In the genomic region with DNA sequence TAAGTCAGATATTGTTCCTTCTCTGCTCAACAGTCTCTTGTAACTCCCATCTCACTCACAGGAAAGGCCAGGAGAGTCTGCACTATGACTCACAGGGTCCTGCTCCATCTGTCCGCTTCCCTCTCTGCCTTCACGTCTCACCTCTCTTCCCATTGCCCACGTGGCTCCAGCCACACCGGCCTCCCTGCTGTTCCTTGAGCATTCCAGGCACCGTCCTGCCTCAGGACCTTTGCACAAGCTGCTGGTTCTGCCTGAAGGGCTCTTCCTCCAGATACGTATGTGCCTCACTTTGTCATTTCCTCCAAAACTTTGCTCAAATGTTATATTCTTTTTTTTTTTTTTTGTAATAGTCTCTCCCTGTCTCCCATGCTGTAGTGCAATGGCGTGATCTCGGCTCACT, we compare ENCODE assay signal across 11 cellular contexts. TPM values are rescaled to one million over a fixed set of nuclear protein-coding genes. Genes with fewer than 3 reads are reported as not detected.
DNase-seq lines count a peak whose midpoint lies in the region; ATAC-seq, FAIRE-seq and TF ChIP-seq lines count a peak whose summit lies in the region.
"Not testable (repeated sequence)": the region's sequence is repeated elsewhere in the genome, so short reads cannot be mapped to it uniquely, and the experiment has no call there.
"Had no signal": no experiment of that assay in that cellular context is flagged by ENCODE, and none has a peak within 500 bp of the region (broad histone marks: within the 10 kb centered on the region; RNA-seq: fewer than 3 reads in every experiment).

No MANE protein-coding gene starts in this region.

- H3K79me2 ChIP-seq in GM12878 (ENCODE audit: control insufficient read depth, insufficient read depth, low read length); H1 (ENCODE audit: control insufficient read depth in 1 of 2, insufficient read depth in 2 of 2, low read length in 2 of 2); keratinocyte (ENCODE audit: control insufficient read depth, insufficient read depth, low read length): not testable (repeated sequence)

- H3K9me1 ChIP-seq in keratinocyte (ENCODE audit: control insufficient read depth, extremely low read depth, insufficient read depth, low read length): not testable (repeated sequence)

- peak; percentile 42; the same call in 2 of the 3 replicates for ATAC-seq in RWPE2 (ENCODE audit: low read depth)
- ATAC-seq in GM12878: not testable (repeated sequence)

- not testable (repeated sequence) for H4K8ac ChIP-seq in H1 (ENCODE audit: extremely low read depth, insufficient read depth, low read length)

- not testable (repeated sequence) for H3K9me3 ChIP-seq in HEK293 (ENCODE audit: control insufficient read depth, insufficient read depth, low read depth, low read length); RWPE2 (ENCODE audit: severe bottlenecking); GM12878 (replicated peaks; ENCODE audit: control insufficient read depth, insufficient read depth, low read length); H1 (ENCODE audit: insufficient read depth in 2 of 2, low read depth in 1 of 2, low read length in 1 of 2); keratinocyte (ENCODE audit: control insufficient read depth, low read depth, low read length)

- H3K79me1 ChIP-seq in H1 (ENCODE audit: low read depth, low read length): not testable (repeated sequence)

- H2BK5ac ChIP-seq in H1 (ENCODE audit: low read depth, low read length): not testable (repeated sequence)

- H3K4me1 ChIP-seq in HEK293 (ENCODE audit: control insufficient read depth, insufficient read depth, low read length); RWPE2 (ENCODE audit: insufficient read depth, poor library complexity, severe bottlenecking); GM12878 (ENCODE audit: control insufficient read depth, insufficient read depth, low read length); H1 (replicated peaks in 1 of 4; ENCODE audit: control insufficient read depth in 3 of 4, insufficient read depth in 4 of 4, low read length in 3 of 4); keratinocyte (ENCODE audit: control insufficient read depth, extremely low read depth, insufficient read depth, low read length): not testable (repeated sequence)

- not testable (repeated sequence) for H3K27ac ChIP-seq in HEK293 (ENCODE audit: extremely low read depth, low read depth, low read length); RWPE2 (ENCODE audit: poor library complexity, severe bottlenecking); GM12878 (ENCODE audit: control insufficient read depth, insufficient read depth); H1 (ENCODE audit: low read depth, low read length); keratinocyte (ENCODE audit: control insufficient read depth, insufficient read depth, low read length)

- not testable (repeated sequence) for H4K91ac ChIP-seq in H1 (replicated peaks; ENCODE audit: insufficient read length, low read length)

- H3K4ac ChIP-seq in H1 (replicated peaks; ENCODE audit: insufficient read length, low read depth, low read length): not testable (repeated sequence)

- H2AK5ac ChIP-seq in H1 (ENCODE audit: low read depth, low read length): not testable (repeated sequence)

- POLR2A ChIA-PET in HEK293 (lab: Yijun Ruan, JAX): not testable (repeated sequence)
- POLR2A ChIA-PET in GM12878 (lab: Charles Lee): interaction anchor here (0.5 to 0.7 kb wide), 2 partner anchors 84 to 221 kb away, joined by 3 to 6 read pairs; no protein-coding TSS in a partner anchor
- POLR2A ChIA-PET in H1 (lab: Charles Lee; ENCODE audit: partially characterized antibody): interaction anchor here (0.8 kb wide), 1 partner anchor 15 kb away, joined by 3 read pairs; no protein-coding TSS in a partner anchor

- H3K4me2 ChIP-seq in GM12878 (ENCODE audit: control insufficient read depth, insufficient read depth); H1 (ENCODE audit: insufficient read depth in 1 of 2, low read depth in 2 of 2, low read length in 2 of 2); keratinocyte (ENCODE audit: control insufficient read depth, extremely low read depth, insufficient read depth, low read depth, low read length): not testable (repeated sequence)

- H3K56ac ChIP-seq in H1 (replicated peaks; ENCODE audit: insufficient read length, low read depth, low read length): not testable (repeated sequence)

- H2BK20ac ChIP-seq in H1 (ENCODE audit: low read length): not testable (repeated sequence)

- H3K4me3 ChIP-seq in HEK293 (ENCODE audit: low read depth, low read length); RWPE2 (ENCODE audit: severe bottlenecking); GM12878; H1 (ENCODE audit: extremely low read depth in 1 of 4, insufficient read depth in 2 of 4, low read depth in 3 of 4, low read length in 4 of 4); keratinocyte (ENCODE audit: control insufficient read depth in 2 of 3, extremely low read depth in 1 of 3, insufficient read depth in 2 of 3, low read depth in 1 of 3, low read length in 3 of 3): not testable (repeated sequence)

- H3K36me3 ChIP-seq in HEK293 (ENCODE audit: control insufficient read depth in 2 of 2, insufficient read depth in 1 of 2, low read length in 2 of 2); RWPE2 (ENCODE audit: low read depth); GM12878 (ENCODE audit: control insufficient read depth in 2 of 2, insufficient read depth in 2 of 2, low read length in 1 of 2); H1 (ENCODE audit: control insufficient read depth in 2 of 4, insufficient read depth in 4 of 4, low read length in 3 of 4); keratinocyte (ENCODE audit: control insufficient read depth in 2 of 2, extremely low read depth in 1 of 2, insufficient read depth in 2 of 2, low read length in 2 of 2): not testable (repeated sequence)

- H2BK120ac ChIP-seq in H1 (replicated peaks; ENCODE audit: low read depth, low read length): not testable (repeated sequence)

- not testable (repeated sequence) for H4K5ac ChIP-seq in H1 (ENCODE audit: insufficient read length, low read depth, low read length)

- FAIRE-seq in GM12878 (lab: Jason Lieb, UNC): peak; percentile 65
- peak; percentile 62 for FAIRE-seq in H1 (lab: Jason Lieb, UNC)
- FAIRE-seq in keratinocyte (lab: Jason Lieb, UNC): peak; percentile 58

- not testable (repeated sequence) for H3K14ac ChIP-seq in H1 (ENCODE audit: insufficient read length)

- not testable (repeated sequence) for TF ChIP-seq EP300 in GM12878 (IDR thresholded peaks at IDR 0.05; ENCODE audit: borderline replicate concordance in 1 of 2, control insufficient read depth in 1 of 2, low read depth in 2 of 2, low read length in 2 of 2); H1 (IDR thresholded peaks at IDR 0.05; ENCODE audit: borderline replicate concordance in 1 of 2, low read depth in 2 of 2, low read length in 2 of 2)

- RAD21 ChIA-PET in GM12878 (lab: Charles Lee; ENCODE audit: unreplicated experiment): not testable (repeated sequence)

- not testable (repeated sequence) for H3K9ac ChIP-seq in GM12878 (ENCODE audit: control insufficient read depth, insufficient read depth, low read length); H1 (replicated peaks in 1 of 4; ENCODE audit: extremely low read depth in 1 of 4, low read depth in 3 of 4, low read length in 3 of 4); keratinocyte (ENCODE audit: control insufficient read depth, extremely low read depth, insufficient read depth, low read length)

- H3K18ac ChIP-seq in H1 (ENCODE audit: extremely low read depth, low read length): not testable (repeated sequence)

- 39% methylated on average over 8 of the region's 8 CpGs for WGBS in GM12878 (ENCODE audit: insufficient coverage, insufficient replicate concordance, low lambda C conversion rate, missing lambda C conversion rate)
- WGBS in H1 (ENCODE audit: extremely low coverage in 1 of 2, insufficient coverage in 1 of 2, insufficient read length in 1 of 2, insufficient replicate concordance in 2 of 2, low coverage in 1 of 2, low lambda C conversion rate in 2 of 2, missing lambda C conversion rate in 1 of 2), 2 experiments: 80% methylated on average over 8 of the region's 8 CpGs; no CpG with 5 or more reads in 1 of the 2 experiments

- in situ Hi-C loops in GM12878 (cut with MboI): not testable (repeated sequence)

- H4K20me1 ChIP-seq in GM12878 (ENCODE audit: control insufficient read depth, insufficient read depth); H1 (replicated peaks in 1 of 2; ENCODE audit: control insufficient read depth in 1 of 2, insufficient read depth in 2 of 2, low read length in 2 of 2); keratinocyte (ENCODE audit: control insufficient read depth, extremely low read depth, insufficient read depth, low read length): not testable (repeated sequence)

- peak; percentile 23 for DNase-seq in ELF-1 (ENCODE audit: low read depth, low spot score)
- not testable (repeated sequence) for DNase-seq in RWPE2 (ENCODE audit: low spot score); GM12878 (ENCODE audit: low read depth, low spot score); H1 (ENCODE audit: low read depth in 1 of 2, low spot score in 2 of 2); keratinocyte (ENCODE audit: low read depth, low spot score)

- not testable (repeated sequence) for H3K23ac ChIP-seq in H1 (ENCODE audit: insufficient read length)

- not testable (repeated sequence) for BruUV-seq in GM12878 (replicated peaks; lab: Mats Ljungman, UMichigan)

- TF ChIP-seq POLR2A in GM12878 (IDR thresholded peaks at IDR 0.05; ENCODE audit: low read depth, low read length); H1 (IDR thresholded peaks at IDR 0.05; ENCODE audit: control extremely low read depth in 1 of 2, low read depth in 2 of 2, low read length in 2 of 2): not testable (repeated sequence)

- H3K27me3 ChIP-seq in RWPE2 (ENCODE audit: insufficient read depth, poor library complexity, severe bottlenecking); GM12878 (replicated peaks in 1 of 2; ENCODE audit: control insufficient read depth in 2 of 2, insufficient read depth in 2 of 2, low read length in 1 of 2); H1 (replicated peaks in 1 of 4; ENCODE audit: control insufficient read depth in 3 of 4, extremely low read depth in 1 of 4, insufficient read depth in 3 of 4, low read length in 3 of 4); keratinocyte (ENCODE audit: control insufficient read depth, extremely low read depth, insufficient read depth, low read length): not testable (repeated sequence)

- not testable (repeated sequence) for TF ChIP-seq RAD21 in GM12878 (IDR thresholded peaks at IDR 0.05; ENCODE audit: insufficient read depth, low read depth, low read length); H1 (IDR thresholded peaks at IDR 0.05 in 1 of 2, conservative IDR thresholded peaks at IDR 0.05 in 1 of 2; ENCODE audit: low read depth in 2 of 2, low read length in 2 of 2)

- dilution Hi-C loops in keratinocyte (cut with MboI; ENCODE audit: extremely low pct_ligation_motif_present, low sequenced_read_pairs): not testable (repeated sequence)

- intact Hi-C loops in GM12878 (cut with micrococcal nuclease; ENCODE audit: unreplicated experiment): not testable (repeated sequence)

- TF ChIP-seq CTCF in HEK293 (tag by site-specific recombination; IDR thresholded peaks at IDR 0.05); RWPE2 (IDR thresholded peaks at IDR 0.05; ENCODE audit: poor library complexity, severe bottlenecking); GM12878 (IDR thresholded peaks at IDR 0.05 in 2 of 3, conservative IDR thresholded peaks at IDR 0.05 in 1 of 3; ENCODE audit: control insufficient read depth in 2 of 3, extremely low read depth in 1 of 3, insufficient read depth in 1 of 3, low read depth in 3 of 3, low read length in 3 of 3); H1 (IDR thresholded peaks at IDR 0.05; ENCODE audit: control extremely low read depth in 1 of 3, insufficient read depth in 1 of 3, low read depth in 1 of 3, low read length in 3 of 3); keratinocyte (optimal IDR thresholded peaks at IDR 0.05 in 1 of 3, IDR thresholded peaks at IDR 0.05 in 1 of 3, conservative IDR thresholded peaks at IDR 0.05 in 1 of 3; ENCODE audit: extremely low read depth in 1 of 3, insufficient read depth in 2 of 3, low read length in 3 of 3): not testable (repeated sequence)

- H2BK15ac ChIP-seq in H1 (ENCODE audit: low read length): not testable (repeated sequence)

- CTCF ChIA-PET in HEK293 (lab: Yijun Ruan, JAX) (interaction anchor here (0.5 kb wide), 1 partner anchor 37 kb away, joined by 5 read pairs; no protein-coding TSS in a partner anchor), H1 (lab: Charles Lee; ENCODE audit: partially characterized antibody) (interaction anchor here (0.9 kb wide), 1 partner anchor 27 kb away, joined by 5 read pairs; no protein-coding TSS in a partner anchor)
- CTCF ChIA-PET in GM12878 (lab: Yijun Ruan, JAX): not testable (repeated sequence)

- H2BK12ac ChIP-seq in H1 (ENCODE audit: low read depth, low read length): not testable (repeated sequence)

- SMC1A ChIA-PET in GM12878 (lab: Charles Lee; ENCODE audit: uncharacterized antibody, unreplicated experiment): not testable (repeated sequence)

- not testable (repeated sequence) for H2AFZ ChIP-seq in GM12878 (ENCODE audit: control insufficient read depth, low read depth, low read length); H1 (ENCODE audit: low read length); keratinocyte (ENCODE audit: control insufficient read depth, low read length)

- not testable (repeated sequence) for H3K23me2 ChIP-seq in H1 (ENCODE audit: low read depth, low read length)

RNA-seq across cellular contexts. Expression of a gene that starts 14.0 kb away (rescaled TPM):
- not detected in 2 replicates for total RNA-seq in GM12878 (2013; cell fraction: nucleolus; rRNA removed)
- total RNA-seq in GM12878 (2014; rRNA removed): not detected in 2 replicates
- total RNA-seq in GM12878 (2014; rRNA removed; fragmentation: Illumina TruSeq; extraction: Trizol): not detected in 2 replicates
- total RNA-seq in GM12878 (2021): not detected in 2 replicates
- not detected for polyA plus RNA-seq in GM12878 (2011; ENCODE audit: low read depth)
- not detected in 2 replicates for polyA plus RNA-seq in GM12878 (2011; rRNA removed)
- not detected in 2 replicates for polyA plus RNA-seq in GM12878 (2011; cell fraction: cytosol; rRNA removed)
- polyA plus RNA-seq in GM12878 (2011; cell fraction: nucleus; rRNA removed): not detected in 2 replicates
- polyA plus RNA-seq in GM12878 (2012): not detected in 2 replicates
- not detected in 2 replicates for polyA plus RNA-seq in GM12878 (2014; fragmentation: Illumina TruSeq; extraction: Trizol)
- polyA plus RNA-seq in GM12878 (2014; fragmentation: Nextera tagmentation; extraction: Ambion mirVana): not detected
- polyA plus RNA-seq in GM12878 (2014; rRNA removed): not detected in 2 replicates
- polyA plus RNA-seq in GM12878 (2016; fragmentation: Nextera tagmentation; extraction: Ambion mirVana): not detected
- polyA minus RNA-seq in GM12878 (2011; rRNA and poly(A)+ RNA removed): not detected in 2 replicates
- not detected in 2 replicates for polyA minus RNA-seq in GM12878 (2011; cell fraction: cytosol; rRNA and poly(A)+ RNA removed)
- not detected in 2 replicates for polyA minus RNA-seq in GM12878 (2011; cell fraction: nucleus; rRNA and poly(A)+ RNA removed)
- total RNA-seq in H1 (2021; fragmentation: NEBNext Ultra II Directional; extraction: Animal tissue kit (Norgen Biotek cat#: 25700)): not detected in 2 replicates
- not detected in 2 replicates for polyA plus RNA-seq in H1 (2011; rRNA removed)
- polyA plus RNA-seq in H1 (2011; cell fraction: cytosol; rRNA removed): not detected
- not detected for polyA plus RNA-seq in H1 (2011; cell fraction: nucleus; rRNA removed)
- not detected in 4 replicates for polyA plus RNA-seq in H1 (2012, experiment 1 of 2)
- not detected for polyA plus RNA-seq in H1 (2012, experiment 2 of 2)
- polyA plus RNA-seq in H1 (2013, experiment 1 of 2): not detected
- polyA plus RNA-seq in H1 (2013, experiment 2 of 2): not detected
- not detected in 2 replicates for polyA minus RNA-seq in H1 (2011; rRNA and poly(A)+ RNA removed)
- not detected for polyA minus RNA-seq in H1 (2011; cell fraction: cytosol; rRNA and poly(A)+ RNA removed)
- polyA minus RNA-seq in H1 (2011; cell fraction: nucleus; rRNA and poly(A)+ RNA removed): not detected
- not detected in 3 replicates for polyA plus RNA-seq in keratinocyte
- not detected for polyA plus RNA-seq in keratinocyte (2011; ENCODE audit: low read depth)
- polyA plus RNA-seq in keratinocyte (2011; cell fraction: cytosol; rRNA removed): not detected in 2 replicates
- not detected in 2 replicates for polyA plus RNA-seq in keratinocyte (2011; cell fraction: nucleus; rRNA removed)
- polyA plus RNA-seq in keratinocyte (2012; ENCODE audit: low replicate concordance): not detected in 2 replicates
- polyA minus RNA-seq in keratinocyte: not detected in 3 replicates
- polyA minus RNA-seq in keratinocyte (2011; cell fraction: cytosol; rRNA and poly(A)+ RNA removed): not detected
- not detected in 2 replicates for polyA minus RNA-seq in keratinocyte (2011; cell fraction: nucleus; rRNA and poly(A)+ RNA removed)
- total RNA-seq: CD4-positive, alpha-beta T cell; CD8-positive, alpha-beta memory T cell; GM23248; H4 had no signal
- polyA plus RNA-seq: CD14-positive monocyte; CD8-positive, alpha-beta memory T cell; GM23248 had no signal

RNA-seq across cellular contexts. Expression of a gene that starts 33.1 kb away (rescaled TPM):
- 0.38 TPM in 1 of 2 replicates, not detected in the other for total RNA-seq in GM12878 (2013; cell fraction: nucleolus; rRNA removed)
- not detected in 2 replicates for total RNA-seq in GM12878 (2014; rRNA removed)
- total RNA-seq in GM12878 (2014; rRNA removed; fragmentation: Illumina TruSeq; extraction: Trizol): not detected in 2 replicates
- total RNA-seq in GM12878 (2021): not detected in 2 replicates
- polyA plus RNA-seq in GM12878 (2011; ENCODE audit: low read depth): not detected
- not detected in 2 replicates for polyA plus RNA-seq in GM12878 (2011; rRNA removed)
- polyA plus RNA-seq in GM12878 (2011; cell fraction: cytosol; rRNA removed): not detected in 2 replicates
- not detected in 2 replicates for polyA plus RNA-seq in GM12878 (2011; cell fraction: nucleus; rRNA removed)
- polyA plus RNA-seq in GM12878 (2012): not detected in 2 replicates
- not detected in 2 replicates for polyA plus RNA-seq in GM12878 (2014; fragmentation: Illumina TruSeq; extraction: Trizol)
- polyA plus RNA-seq in GM12878 (2014; fragmentation: Nextera tagmentation; extraction: Ambion mirVana): not detected
- polyA plus RNA-seq in GM12878 (2014; rRNA removed): 0.09 TPM in 1 of 2 replicates, not detected in the other
- not detected for polyA plus RNA-seq in GM12878 (2016; fragmentation: Nextera tagmentation; extraction: Ambion mirVana)
- polyA minus RNA-seq in GM12878 (2011; rRNA and poly(A)+ RNA removed): not detected in 2 replicates
- polyA minus RNA-seq in GM12878 (2011; cell fraction: cytosol; rRNA and poly(A)+ RNA removed): not detected in 2 replicates
- not detected in 2 replicates for polyA minus RNA-seq in GM12878 (2011; cell fraction: nucleus; rRNA and poly(A)+ RNA removed)
- 4.3 and 5.2 TPM in 2 replicates for total RNA-seq in H1 (2021; fragmentation: NEBNext Ultra II Directional; extraction: Animal tissue kit (Norgen Biotek cat#: 25700))
- 17.4 and 22.5 TPM in 2 replicates for polyA plus RNA-seq in H1 (2011; rRNA removed)
- 10.3 TPM for polyA plus RNA-seq in H1 (2011; cell fraction: cytosol; rRNA removed)
- 10.3 TPM for polyA plus RNA-seq in H1 (2011; cell fraction: nucleus; rRNA removed)
- polyA plus RNA-seq in H1 (2012, experiment 1 of 2): 2.7 to 6.2 TPM (median 5.4 TPM) in 4 replicates
- 3.1 TPM for polyA plus RNA-seq in H1 (2012, experiment 2 of 2)
- polyA plus RNA-seq in H1 (2013, experiment 1 of 2): 7.1 TPM
- polyA plus RNA-seq in H1 (2013, experiment 2 of 2): 6.2 TPM
- polyA minus RNA-seq in H1 (2011; rRNA and poly(A)+ RNA removed): 0.16 TPM in 1 of 2 replicates, not detected in the other
- polyA minus RNA-seq in H1 (2011; cell fraction: cytosol; rRNA and poly(A)+ RNA removed): 1.8 TPM
- polyA minus RNA-seq in H1 (2011; cell fraction: nucleus; rRNA and poly(A)+ RNA removed): 6.7 TPM
- 0.56 to 1.2 TPM (median 0.67 TPM) in 3 replicates for polyA plus RNA-seq in keratinocyte
- 0.69 TPM for polyA plus RNA-seq in keratinocyte (2011; ENCODE audit: low read depth)
- polyA plus RNA-seq in keratinocyte (2011; cell fraction: cytosol; rRNA removed): 0.50 and 2.9 TPM in 2 replicates
- 1.1 and 2.8 TPM in 2 replicates for polyA plus RNA-seq in keratinocyte (2011; cell fraction: nucleus; rRNA removed)
- 2.0 and 3.2 TPM in 2 replicates for polyA plus RNA-seq in keratinocyte (2012; ENCODE audit: low replicate concordance)
- polyA minus RNA-seq in keratinocyte: not detected in 3 replicates
- polyA minus RNA-seq in keratinocyte (2011; cell fraction: cytosol; rRNA and poly(A)+ RNA removed): 2.3 TPM
- 0.62 and 0.95 TPM in 2 replicates for polyA minus RNA-seq in keratinocyte (2011; cell fraction: nucleus; rRNA and poly(A)+ RNA removed)

RNA-seq across cellular contexts. Expression of a gene that starts 34.0 kb away (rescaled TPM):
- total RNA-seq in GM12878 (2013; cell fraction: nucleolus; rRNA removed): not detected in 2 replicates
- not detected in 2 replicates for total RNA-seq in GM12878 (2014; rRNA removed)
- not detected in 2 replicates for total RNA-seq in GM12878 (2014; rRNA removed; fragmentation: Illumina TruSeq; extraction: Trizol)
- total RNA-seq in GM12878 (2021): not detected in 2 replicates
- not detected for polyA plus RNA-seq in GM12878 (2011; ENCODE audit: low read depth)
- polyA plus RNA-seq in GM12878 (2011; rRNA removed): not detected in 2 replicates
- not detected in 2 replicates for polyA plus RNA-seq in GM12878 (2011; cell fraction: cytosol; rRNA removed)
- polyA plus RNA-seq in GM12878 (2011; cell fraction: nucleus; rRNA removed): not detected in 2 replicates
- not detected in 2 replicates for polyA plus RNA-seq in GM12878 (2012)
- not detected in 2 replicates for polyA plus RNA-seq in GM12878 (2014; fragmentation: Illumina TruSeq; extraction: Trizol)
- polyA plus RNA-seq in GM12878 (2014; fragmentation: Nextera tagmentation; extraction: Ambion mirVana): not detected
- not detected in 2 replicates for polyA plus RNA-seq in GM12878 (2014; rRNA removed)
- not detected for polyA plus RNA-seq in GM12878 (2016; fragmentation: Nextera tagmentation; extraction: Ambion mirVana)
- not detected in 2 replicates for polyA minus RNA-seq in GM12878 (2011; rRNA and poly(A)+ RNA removed)
- polyA minus RNA-seq in GM12878 (2011; cell fraction: cytosol; rRNA and poly(A)+ RNA removed): not detected in 2 replicates
- polyA minus RNA-seq in GM12878 (2011; cell fraction: nucleus; rRNA and poly(A)+ RNA removed): not detected in 2 replicates
- not detected in 2 replicates for total RNA-seq in H1 (2021; fragmentation: NEBNext Ultra II Directional; extraction: Animal tissue kit (Norgen Biotek cat#: 25700))
- polyA plus RNA-seq in H1 (2011; rRNA removed): not detected in 2 replicates
- not detected for polyA plus RNA-seq in H1 (2011; cell fraction: cytosol; rRNA removed)
- not detected for polyA plus RNA-seq in H1 (2011; cell fraction: nucleus; rRNA removed)
- not detected in 4 replicates for polyA plus RNA-seq in H1 (2012, experiment 1 of 2)
- polyA plus RNA-seq in H1 (2012, experiment 2 of 2): not detected
- polyA plus RNA-seq in H1 (2013, experiment 1 of 2): not detected
- not detected for polyA plus RNA-seq in H1 (2013, experiment 2 of 2)
- not detected in 2 replicates for polyA minus RNA-seq in H1 (2011; rRNA and poly(A)+ RNA removed)
- not detected for polyA minus RNA-seq in H1 (2011; cell fraction: cytosol; rRNA and poly(A)+ RNA removed)
- not detected for polyA minus RNA-seq in H1 (2011; cell fraction: nucleus; rRNA and poly(A)+ RNA removed)
- not detected in 3 replicates for polyA plus RNA-seq in keratinocyte
- polyA plus RNA-seq in keratinocyte (2011; ENCODE audit: low read depth): not detected
- polyA plus RNA-seq in keratinocyte (2011; cell fraction: cytosol; rRNA removed): not detected in 2 replicates
- polyA plus RNA-seq in keratinocyte (2011; cell fraction: nucleus; rRNA removed): not detected in 2 replicates
- polyA plus RNA-seq in keratinocyte (2012; ENCODE audit: low replicate concordance): not detected in 2 replicates
- not detected in 3 replicates for polyA minus RNA-seq in keratinocyte
- polyA minus RNA-seq in keratinocyte (2011; cell fraction: cytosol; rRNA and poly(A)+ RNA removed): not detected
- not detected in 2 replicates for polyA minus RNA-seq in keratinocyte (2011; cell fraction: nucleus; rRNA and poly(A)+ RNA removed)
- total RNA-seq: CD4-positive, alpha-beta T cell; CD8-positive, alpha-beta memory T cell; GM23248; H4 had no signal
- polyA plus RNA-seq: CD14-positive monocyte; CD8-positive, alpha-beta memory T cell; GM23248 had no signal

RNA-seq across cellular contexts. Expression of a gene that starts 36.6 kb away (rescaled TPM):
- total RNA-seq in GM12878 (2013; cell fraction: nucleolus; rRNA removed): not detected in 2 replicates
- total RNA-seq in GM12878 (2014; rRNA removed) (not detected in 2 replicates), GM12878 (2014; rRNA removed; fragmentation: Illumina TruSeq; extraction: Trizol) (not detected in 2 replicates), GM12878 (2021) (not detected in 2 replicates)
- not detected for polyA plus RNA-seq in GM12878 (2011; ENCODE audit: low read depth)
- polyA plus RNA-seq in GM12878 (2011; rRNA removed) (not detected in 2 replicates), GM12878 (2014; fragmentation: Illumina TruSeq; extraction: Trizol) (not detected in 2 replicates), GM12878 (2014; fragmentation: Nextera tagmentation; extraction: Ambion mirVana) (not detected), GM12878 (2014; rRNA removed) (not detected in 2 replicates), GM12878 (2016; fragmentation: Nextera tagmentation; extraction: Ambion mirVana) (not detected), H1 (2011; rRNA removed) (1.1 and 1.2 TPM in 2 replicates), keratinocyte (0.10 to 0.82 TPM (median 0.51 TPM) in 3 replicates)
- polyA plus RNA-seq in GM12878 (2011; cell fraction: cytosol; rRNA removed): not detected in 2 replicates
- 0.03 TPM in 1 of 2 replicates, not detected in the other for polyA plus RNA-seq in GM12878 (2011; cell fraction: nucleus; rRNA removed)
- polyA plus RNA-seq in GM12878 (2012): not detected in 2 replicates
- not detected in 2 replicates for polyA minus RNA-seq in GM12878 (2011; rRNA and poly(A)+ RNA removed)
- not detected in 2 replicates for polyA minus RNA-seq in GM12878 (2011; cell fraction: cytosol; rRNA and poly(A)+ RNA removed)
- polyA minus RNA-seq in GM12878 (2011; cell fraction: nucleus; rRNA and poly(A)+ RNA removed): not detected in 2 replicates
- 3.7 and 3.9 TPM in 2 replicates for total RNA-seq in H1 (2021; fragmentation: NEBNext Ultra II Directional; extraction: Animal tissue kit (Norgen Biotek cat#: 25700))
- 0.88 TPM for polyA plus RNA-seq in H1 (2011; cell fraction: cytosol; rRNA removed)
- polyA plus RNA-seq in H1 (2011; cell fraction: nucleus; rRNA removed): 7.0 TPM
- 2.6 to 5.1 TPM (median 3.8 TPM) in 4 replicates for polyA plus RNA-seq in H1 (2012, experiment 1 of 2)
- polyA plus RNA-seq in H1 (2012, experiment 2 of 2): 1.4 TPM
- polyA plus RNA-seq in H1 (2013, experiment 1 of 2): 1.8 TPM
- 1.1 TPM for polyA plus RNA-seq in H1 (2013, experiment 2 of 2)
- polyA minus RNA-seq in H1 (2011; rRNA and poly(A)+ RNA removed): 0.54 and 0.98 TPM in 2 replicates
- polyA minus RNA-seq in H1 (2011; cell fraction: cytosol; rRNA and poly(A)+ RNA removed): 3.0 TPM
- polyA minus RNA-seq in H1 (2011; cell fraction: nucleus; rRNA and poly(A)+ RNA removed): 6.6 TPM
- 0.24 TPM for polyA plus RNA-seq in keratinocyte (2011; ENCODE audit: low read depth)
- polyA plus RNA-seq in keratinocyte (2011; cell fraction: cytosol; rRNA removed): 0.46 and 1.1 TPM in 2 replicates
- 0.98 and 1.4 TPM in 2 replicates for polyA plus RNA-seq in keratinocyte (2011; cell fraction: nucleus; rRNA removed)
- polyA plus RNA-seq in keratinocyte (2012; ENCODE audit: low replicate concordance): 0.17 and 0.56 TPM in 2 replicates
- 0.20 to 0.66 TPM (median 0.29 TPM) in 3 replicates for polyA minus RNA-seq in keratinocyte
- polyA minus RNA-seq in keratinocyte (2011; cell fraction: cytosol; rRNA and poly(A)+ RNA removed): 1.3 TPM
- 0.21 and 0.31 TPM in 2 replicates for polyA minus RNA-seq in keratinocyte (2011; cell fraction: nucleus; rRNA and poly(A)+ RNA removed)
- total RNA-seq: CD4-positive, alpha-beta T cell; CD8-positive, alpha-beta memory T cell had no signal
- polyA plus RNA-seq: CD14-positive monocyte; CD8-positive, alpha-beta memory T cell had no signal
